Comparison of ENCODE assay signal across 1 cellular context in genomic region chr1:207579436-207579799, GRCh38.
TF ChIP-seq lines count a peak whose summit lies in the region.

No MANE protein-coding gene starts in this region.

TF ChIP-seq in K562, 482 proteins besides CTCF, POLR2A, EP300 and RAD21 (continued from another document and continues in another):
- TF ChIP-seq ZNF592 (IDR thresholded peaks at IDR 0.05) (0 out of 2 replicates have a peak, but pooled peaks have one; percentile 47), SNAPC5 (CRISPR knock-in tag; IDR thresholded peaks at IDR 0.05) (no peak), SP1 (CRISPR knock-in tag; IDR thresholded peaks at IDR 0.05) (peak; percentile 85), E4F1 (CRISPR knock-in tag; IDR thresholded peaks at IDR 0.05; ENCODE audit: borderline replicate concordance) (no peak), FOSL1 (tag; conservative IDR thresholded peaks at IDR 0.05) (0 out of 2 replicates have a peak, but pooled peaks have one; percentile 31), JUND (IDR thresholded peaks at IDR 0.05; ENCODE audit: borderline replicate concordance, low read depth, low read length) (peak; percentile 37; the same call in 1 of the 2 replicates), JUND (tag; IDR thresholded peaks at IDR 0.05; ENCODE audit: borderline replicate concordance, low read depth, low read length) (peak; percentile 46; the same call in 1 of the 3 replicates), RBFOX2 (IDR thresholded peaks at IDR 0.05; ENCODE audit: low read depth, low read length) (no peak), ZNF311 (CRISPR knock-in tag; IDR thresholded peaks at IDR 0.05) (no peak), CXXC5 (CRISPR knock-in tag; IDR thresholded peaks at IDR 0.05) (no peak), ZNF121 (CRISPR knock-in tag; conservative IDR thresholded peaks at IDR 0.05) (no peak), FOXP4 (CRISPR knock-in tag; IDR thresholded peaks at IDR 0.05; ENCODE audit: borderline replicate concordance) (no peak), POLR2B (IDR thresholded peaks at IDR 0.05; ENCODE audit: low read depth, partially characterized antibody) (no peak), ATF1 (CRISPR knock-in tag; IDR thresholded peaks at IDR 0.05) (no peak), ATF1 (tag; IDR thresholded peaks at IDR 0.05) (peak; percentile 31; the same call in 1 of the 2 replicates), ARHGAP35 (IDR thresholded peaks at IDR 0.05; ENCODE audit: partially characterized antibody) (no peak), MGA (IDR thresholded peaks at IDR 0.05) (no peak), MEIS2 (IDR thresholded peaks at IDR 0.05; ENCODE audit: partially characterized antibody) (peak; percentile 69), GTF3C2 (IDR thresholded peaks at IDR 0.05; ENCODE audit: borderline replicate concordance, extremely low read depth, insufficient read length) (no peak), TRIM25 (IDR thresholded peaks at IDR 0.05; ENCODE audit: borderline replicate concordance) (no peak), ARID3A (IDR thresholded peaks at IDR 0.05; ENCODE audit: borderline replicate concordance, low read depth, low read length) (peak; percentile 65; the same call in 1 of the 2 replicates), MEF2D (tag; conservative IDR thresholded peaks at IDR 0.05; ENCODE audit: low read depth) (no peak)
